In the genomic region with DNA sequence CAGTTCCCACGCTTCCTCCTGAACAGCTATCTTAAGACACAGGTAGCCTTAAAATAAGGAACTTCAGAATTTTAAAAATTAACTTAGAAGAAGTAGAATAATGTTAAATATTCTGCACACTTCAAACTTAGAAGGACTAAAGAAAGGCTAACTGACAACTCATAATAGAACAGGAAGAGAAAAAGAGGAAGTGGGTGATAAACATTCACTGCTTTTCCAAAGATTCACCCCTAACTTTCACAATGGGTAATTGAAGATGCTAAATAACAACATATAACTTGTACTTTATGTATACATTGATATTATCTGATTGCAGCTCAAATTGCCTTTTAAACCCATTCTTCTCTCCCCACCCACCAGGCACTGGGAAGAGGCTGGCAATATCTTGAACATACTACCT, we compare ENCODE assay signal across 14 cellular contexts.
DNase-seq lines count a peak whose midpoint lies in the region; ATAC-seq and TF ChIP-seq lines count a peak whose summit lies in the region.
"Had no signal": no experiment of that assay in that cellular context is flagged by ENCODE, and none has a peak within 500 bp of the region (broad histone marks: within the 10 kb centered on the region; RNA-seq: fewer than 3 reads in every experiment).

No MANE protein-coding gene starts in this region.

- no peaks in the 10 kb centered on the region for H3K9me3 ChIP-seq in OCI-LY7 (ENCODE audit: low read length)
- no peaks in the 10 kb centered on the region for H3K9me3 ChIP-seq in naive thymus-derived CD4-positive, alpha-beta T cell (ENCODE audit: control insufficient read depth in 2 of 3, low read length in 3 of 3)
- no peaks in the 10 kb centered on the region for H3K9me3 ChIP-seq in uterus
- H3K9me3 ChIP-seq: suprapubic skin had no signal

- no peaks in the 10 kb centered on the region for H3K79me2 ChIP-seq in OCI-LY7 (ENCODE audit: insufficient read depth, low read depth, low read length)

- intact Hi-C loops in OCI-LY7 (cut with micrococcal nuclease; ENCODE audit: unreplicated experiment) (loop anchor here (5.0 kb wide), 1 partner anchor 93 kb away; no protein-coding TSS in a partner anchor), uterus (cut with DNase I; ENCODE audit: low total_unique reads) (no loop called here)
- intact Hi-C loops in naive thymus-derived CD4-positive, alpha-beta T cell (cut with micrococcal nuclease): no loop called here

- in situ Hi-C loops in GM13977 (cut with MboI; ENCODE audit: low pct_unique_long_range_greater_than_20kb, low sequenced_read_pairs, unreplicated experiment): no loop called here

- H3K27ac Mint-ChIP-seq in naive thymus-derived CD4-positive, alpha-beta T cell: no peak overlapping the region
- H3K27ac Mint-ChIP-seq: naive B cell had no signal

- peak; percentile 43 for ATAC-seq in GM21381 (IDR thresholded peaks at IDR 0.05; ENCODE audit: unreplicated experiment)
- peak; percentile 61 for ATAC-seq in HG03095 (IDR thresholded peaks at IDR 0.05; ENCODE audit: unreplicated experiment)
- no peak for ATAC-seq in naive thymus-derived CD4-positive, alpha-beta T cell

- peaks cover 0 to 28% (median 7%) of the 10 kb centered on the region in 5 donors for H3K27me3 Mint-ChIP-seq in naive thymus-derived CD4-positive, alpha-beta T cell

- peak; percentile 10 for DNase-seq in GM13977 (ENCODE audit: low spot score)
- peak; percentile 65 for DNase-seq in OCI-LY7 (ENCODE audit: low spot score)
- no peak for DNase-seq in superior temporal gyrus (ENCODE audit: extremely low spot score)
- no peak for DNase-seq in naive thymus-derived CD4-positive, alpha-beta T cell
- DNase-seq in uterus: no peak
- no peak for DNase-seq in H4 (ENCODE audit: low spot score)
- DNase-seq: activated T-cell treated with anti-CD3 and anti-CD28 coated beads for 4 hours, naive B cell, NCI-H1417 treated with DMSO at 0.1 percent for 48 hours had no signal

- no peaks in the 10 kb centered on the region for H3K9me2 ChIP-seq in OCI-LY7 (ENCODE audit: insufficient read depth, low read length)

- peaks cover 0 to 9% (median 0%) of the 10 kb centered on the region in 7 donors for H3K4me1 Mint-ChIP-seq in naive thymus-derived CD4-positive, alpha-beta T cell

- H3K4me3 ChIP-seq in OCI-LY7 (ENCODE audit: low read depth, low read length, poor library complexity, severe bottlenecking) (peak overlapping the region; percentile 2), uterus (no peak overlapping the region)
- no peak overlapping the region for H3K4me3 ChIP-seq in naive thymus-derived CD4-positive, alpha-beta T cell (ENCODE audit: low read length)
- H3K4me3 ChIP-seq: SK-N-MC, suprapubic skin had no signal

- H2AFZ ChIP-seq in OCI-LY7 (ENCODE audit: low read length): peak overlapping the region; percentile 88

- H3K4me1 ChIP-seq in OCI-LY7 (ENCODE audit: insufficient read depth, low read length, poor library complexity, severe bottlenecking) (peaks cover 39% of the 10 kb centered on the region), uterus (no peaks in the 10 kb centered on the region)
- peaks cover 0 to 3% of the 10 kb centered on the region in 2 donors for H3K4me1 ChIP-seq in naive thymus-derived CD4-positive, alpha-beta T cell (ENCODE audit: control insufficient read depth in 2 of 2, insufficient read depth in 2 of 2, low read length in 2 of 2)
- H3K4me1 ChIP-seq: suprapubic skin had no signal

- H3K27me3 ChIP-seq in naive thymus-derived CD4-positive, alpha-beta T cell (ENCODE audit: control insufficient read depth in 2 of 2, insufficient read depth in 2 of 2, low read length in 2 of 2): no peaks in the 10 kb centered on the region
- H3K27me3 ChIP-seq in uterus: no peaks in the 10 kb centered on the region
- H3K27me3 ChIP-seq: suprapubic skin had no signal

- no peak overlapping the region for H3K4me3 Mint-ChIP-seq in naive thymus-derived CD4-positive, alpha-beta T cell
- H3K4me3 Mint-ChIP-seq: CD14-positive monocyte, naive B cell had no signal

- no peaks in the 10 kb centered on the region for H4K20me1 ChIP-seq in OCI-LY7 (ENCODE audit: insufficient read depth, low read length)

- no TSS peak for BruUV-seq in OCI-LY7 (replicated peaks; lab: Mats Ljungman, UMichigan)

- no peaks in the 10 kb centered on the region; the same call in 1 of the 2 replicates for H3K36me3 ChIP-seq in OCI-LY7 (ENCODE audit: insufficient read depth, low read length)
- no peaks in the 10 kb centered on the region for H3K36me3 ChIP-seq in naive thymus-derived CD4-positive, alpha-beta T cell (ENCODE audit: control insufficient read depth in 2 of 3, insufficient read depth in 3 of 3, low read length in 3 of 3)
- H3K36me3 ChIP-seq in uterus: no peaks in the 10 kb centered on the region
- H3K36me3 ChIP-seq: suprapubic skin had no signal

- H3K27ac ChIP-seq in OCI-LY7 (ENCODE audit: low read depth, low read length, poor library complexity, severe bottlenecking) (peak overlapping the region; percentile 49), uterus (no peak overlapping the region)
- no peak overlapping the region for H3K27ac ChIP-seq in naive thymus-derived CD4-positive, alpha-beta T cell (ENCODE audit: low read depth, low read length)
- H3K27ac ChIP-seq: SK-N-MC had no signal

- peak overlapping the region; percentile 68 for H3K4me2 ChIP-seq in OCI-LY7 (ENCODE audit: low read length)

- CTCF ChIA-PET in OCI-LY7 (lab: Charles Lee; ENCODE audit: unreplicated experiment): interaction anchor here (1.1 kb wide), 1 partner anchor 44 kb away, joined by 3 read pairs; no protein-coding TSS in a partner anchor
- CTCF ChIA-PET in naive thymus-derived CD4-positive, alpha-beta T cell (lab: Charles Lee): no interaction called here

- TF ChIP-seq CTCF in GM13977 (IDR thresholded peaks at IDR 0.05; ENCODE audit: extremely low read depth, insufficient read depth, missing control alignments) (no peak), OCI-LY7 (conservative IDR thresholded peaks at IDR 0.05; ENCODE audit: low read length) (no peak), uterus (IDR thresholded peaks at IDR 0.05) (no peak)

- no peaks in the 10 kb centered on the region for H3K36me3 Mint-ChIP-seq in naive thymus-derived CD4-positive, alpha-beta T cell
- H3K36me3 Mint-ChIP-seq: CD14-positive monocyte, naive B cell had no signal

- no peak for TF ChIP-seq POLR2A in uterus (IDR thresholded peaks at IDR 0.05)

- POLR2A ChIA-PET in OCI-LY7 (lab: Charles Lee): interaction anchor here (0.6 to 1.2 kb wide), 5 partner anchors 15 to 212 kb away, joined by 3 to 10 read pairs (median 3); no protein-coding TSS in a partner anchor
- POLR2A ChIA-PET in naive thymus-derived CD4-positive, alpha-beta T cell (lab: Charles Lee): no interaction called here

- peaks cover 0 to 8% (median 0%) of the 10 kb centered on the region in 11 donors for H3K9me3 Mint-ChIP-seq in naive thymus-derived CD4-positive, alpha-beta T cell
- H3K9me3 Mint-ChIP-seq: CD14-positive monocyte had no signal

Comparison
In these comparisons a context has a peak if more than half of its experiments do, and no peak if none do; other contexts are left out.
1. DNase-seq: peak in GM13977 (single experiment) and OCI-LY7 (single experiment); none in superior temporal gyrus (single experiment), naive thymus-derived CD4-positive, alpha-beta T cell (0 of 9), uterus (0 of 2) and H4 (single experiment).